ENCODE assay signal across 9 cellular contexts in the genomic region with DNA sequence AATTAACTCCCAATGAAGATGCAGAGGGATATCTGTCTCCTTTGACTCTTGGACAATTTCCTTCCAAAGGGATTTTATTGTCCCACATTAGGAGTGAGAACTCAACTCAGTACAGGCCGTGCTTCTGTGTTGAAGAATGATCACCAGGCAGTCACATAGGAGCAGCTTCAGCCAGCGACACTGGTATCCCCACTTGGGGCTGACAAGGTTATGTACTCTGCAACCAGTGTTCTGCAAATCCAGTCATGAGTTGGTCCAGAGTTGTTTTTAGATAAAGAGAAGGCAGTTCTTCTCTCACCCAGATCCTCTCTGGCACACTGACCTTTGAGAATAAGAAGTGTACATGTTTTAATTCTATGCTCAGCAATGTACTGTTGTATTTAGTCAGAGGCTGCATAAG.
"Had no signal": no experiment of that assay in that cellular context is flagged by ENCODE, and none has a peak within 500 bp of the region (broad histone marks: within the 10 kb centered on the region; RNA-seq: fewer than 3 reads in every experiment).

No MANE protein-coding gene starts in this region.

- ATAC-seq: GM23338, HCT116 had no signal

- H3K27ac ChIP-seq: GM23248 had no signal

- DNase-seq: GM23248, GOT3, H7, H9, HCEC 1CT, HFFc6 had no signal

- H3K4me3 ChIP-seq: GM23248, GM23338, HAP-1 had no signal

- H3K36me3 ChIP-seq: HAP-1 had no signal

- H3K4me1 ChIP-seq: HAP-1 had no signal

- H3K9me3 ChIP-seq: HAP-1 had no signal
